9 cellular contexts compared by ENCODE assay signal in the genomic region with DNA sequence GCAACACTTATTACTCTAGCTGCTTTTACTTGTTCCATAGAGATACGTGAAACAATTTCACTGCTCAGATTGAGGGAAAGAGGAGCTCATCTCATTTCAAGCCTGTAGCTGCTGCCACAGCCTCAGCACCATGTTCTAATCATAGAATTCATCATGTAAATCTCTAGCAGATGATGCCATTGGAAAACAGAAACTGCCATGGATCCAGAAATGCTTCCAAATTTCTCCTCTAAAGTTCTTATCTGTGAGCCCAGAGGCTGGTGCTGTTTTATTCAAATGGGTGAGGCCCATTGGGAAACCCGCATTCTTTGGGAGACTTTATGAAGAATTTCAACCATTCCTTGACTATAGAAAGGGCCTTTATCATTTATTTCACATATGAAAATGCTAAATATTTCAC. TPM values are rescaled to one million over a fixed set of nuclear protein-coding genes. Genes with fewer than 3 reads are reported as not detected.
A peak's percentile ranks its signal among the peaks of the same experiment; 100 is the strongest.
DNase-seq lines count a peak whose midpoint lies in the region; FAIRE-seq and TF ChIP-seq lines count a peak whose summit lies in the region.
"Had no signal": no experiment of that assay in that cellular context is flagged by ENCODE, and none has a peak within 500 bp of the region (broad histone marks: within the 10 kb centered on the region; RNA-seq: fewer than 3 reads in every experiment).

No MANE protein-coding gene starts in this region.

- TF ChIP-seq POLR2A in vagina (IDR thresholded peaks at IDR 0.05), result no peak

- no peak for DNase-seq in right atrium auricular region (ENCODE audit: low spot score)
- DNase-seq in cardiac septum (ENCODE audit: low spot score), result no peak
- DNase-seq in astrocyte (ENCODE audit: low read depth), result no peak
- DNase-seq in mesothelial cell of epicardium (ENCODE audit: low spot score in 2 of 2, unreplicated experiment in 2 of 2), result no peak
- DNase-seq in vagina (ENCODE audit: extremely low spot score in 2 of 2), result no peak
- no peak for DNase-seq in GM03348 (ENCODE audit: low spot score)
- DNase-seq in NCI-H524 treated with DMSO at 0.1 percent for 48 hours (lab: John Stamatoyannopoulos, UW), result no peak
- no peak for DNase-seq in head of caudate nucleus
- DNase-seq: SW 1271 had no signal

- H3K27me3 ChIP-seq in right atrium auricular region (no peaks in the 10 kb centered on the region), astrocyte (ENCODE audit: insufficient read depth, low read length) (no peaks in the 10 kb centered on the region), vagina (no peaks in the 10 kb centered on the region)

- H3K9me3 ChIP-seq in right atrium auricular region (no peaks in the 10 kb centered on the region), astrocyte (ENCODE audit: insufficient read depth, low read depth, low read length) (no peaks in the 10 kb centered on the region), vagina (no peaks in the 10 kb centered on the region)

- H3K9ac ChIP-seq in astrocyte (ENCODE audit: low read length), result peak overlapping the region; percentile 97

- H2AFZ ChIP-seq in astrocyte (ENCODE audit: low read depth, low read length), result no peak overlapping the region

- peak overlapping the region; percentile 97 for H3K4me2 ChIP-seq in astrocyte (ENCODE audit: low read length)

- no peak for FAIRE-seq in astrocyte (lab: Jason Lieb, UNC)

- H3K9me3 Mint-ChIP-seq in astrocyte (ENCODE audit: unreplicated experiment) (no peaks in the 10 kb centered on the region), mesothelial cell of epicardium (no peaks in the 10 kb centered on the region)

- peaks cover 66% of the 10 kb centered on the region for H4K20me1 ChIP-seq in astrocyte (ENCODE audit: insufficient read depth, low read length)

- peak overlapping the region; percentile 94 for H3K4me3 Mint-ChIP-seq in astrocyte (ENCODE audit: unreplicated experiment)
- H3K4me3 Mint-ChIP-seq in mesothelial cell of epicardium, result peak overlapping the region; percentile 88

- no peaks in the 10 kb centered on the region for H3K27me3 Mint-ChIP-seq in astrocyte (ENCODE audit: low read depth, unreplicated experiment)
- H3K27me3 Mint-ChIP-seq in mesothelial cell of epicardium (ENCODE audit: low read depth), result no peaks in the 10 kb centered on the region

- peak overlapping the region; percentile 88 to 97 for H3K4me3 ChIP-seq in right atrium auricular region
- H3K4me3 ChIP-seq in astrocyte (ENCODE audit: insufficient read depth, low read depth, low read length), result peak overlapping the region; percentile 98
- peak overlapping the region; percentile 83 to 97 for H3K4me3 ChIP-seq in vagina

- H3K36me3 ChIP-seq in right atrium auricular region (no peaks in the 10 kb centered on the region), astrocyte (ENCODE audit: insufficient read depth, low read length) (peaks cover 26% of the 10 kb centered on the region), vagina (peaks cover 0 to 3% of the 10 kb centered on the region in 2 donors)

- H3K27ac ChIP-seq in right atrium auricular region (peak overlapping the region; percentile 96 to 99), astrocyte (ENCODE audit: low read depth, low read length) (peak overlapping the region; percentile 88), vagina (peak overlapping the region; percentile 89)

- H3K4me1 Mint-ChIP-seq in astrocyte (ENCODE audit: low read depth, unreplicated experiment) (peaks cover 17% of the 10 kb centered on the region), mesothelial cell of epicardium (peaks cover 45% of the 10 kb centered on the region)

- TF ChIP-seq CTCF in right atrium auricular region (IDR thresholded peaks at IDR 0.05) (no peak), astrocyte (IDR thresholded peaks at IDR 0.05; ENCODE audit: insufficient read depth, low read depth, low read length) (no peak), mesothelial cell of epicardium (IDR thresholded peaks at IDR 0.05; ENCODE audit: unreplicated experiment) (no peak), vagina (IDR thresholded peaks at IDR 0.05) (no peak)

- intact Hi-C loops in cardiac septum (cut with DNase I), result loop anchor here (1.0 kb wide), 1 partner anchor 17 kb away; no protein-coding TSS in a partner anchor
- intact Hi-C loops in vagina (cut with DNase I), result no loop called here
- intact Hi-C loops in head of caudate nucleus (cut with DNase I), result no loop called here

- H3K36me3 Mint-ChIP-seq in astrocyte (ENCODE audit: low read depth, unreplicated experiment) (peaks cover 6% of the 10 kb centered on the region), mesothelial cell of epicardium (peaks cover under 1% of the 10 kb centered on the region)

- peaks cover 0 to 50% of the 10 kb centered on the region in 2 donors for H3K4me1 ChIP-seq in right atrium auricular region
- peaks cover 44% of the 10 kb centered on the region for H3K4me1 ChIP-seq in astrocyte (ENCODE audit: insufficient read depth, low read length)
- peaks cover 18% of the 10 kb centered on the region for H3K4me1 ChIP-seq in vagina

- peaks cover 71% of the 10 kb centered on the region for H3K79me2 ChIP-seq in astrocyte (ENCODE audit: insufficient read depth, low read length)

- H3K27ac Mint-ChIP-seq in astrocyte (ENCODE audit: unreplicated experiment), result no peak overlapping the region
- H3K27ac Mint-ChIP-seq in mesothelial cell of epicardium, result peak overlapping the region; percentile 72

RNA-seq across cellular contexts. Expression of a gene that starts 1.9 kb away (rescaled TPM):
- 100 to 1,000 TPM in 1 of 2 donors, 10 to 100 TPM in 1; 38.5 to 105 TPM for total RNA-seq in right atrium auricular region
- total RNA-seq in cardiac septum, result 194 TPM
- total RNA-seq in astrocyte, result 94.3 and 102 TPM in 2 replicates
- 48.7 to 53.8 TPM (median 48.9 TPM) in 3 replicates for total RNA-seq in mesothelial cell of epicardium
- total RNA-seq in vagina, result 44.4 TPM
